29 cellular contexts compared by ENCODE assay signal in genomic region chr12:91613223-91613779, GRCh38.
"Had no signal": no experiment of that assay in that cellular context is flagged by ENCODE, and none has a peak within 500 bp of the region (broad histone marks: within the 10 kb centered on the region; RNA-seq: fewer than 3 reads in every experiment).

No MANE protein-coding gene starts in this region.

- H3K4me3 ChIP-seq: Peyer's patch, SJCRH30 had no signal

- H3K27me3 ChIP-seq: Peyer's patch, SJCRH30 had no signal

- H3K9me3 ChIP-seq: Peyer's patch, SJCRH30 had no signal

- DNase-seq: activated CD4-positive, alpha-beta memory T cell treated with anti-CD3 and anti-CD28 coated beads for 36 hours; activated CD4-positive, alpha-beta T cell treated with anti-CD3 and anti-CD28 coated beads, Interleukin-2, amount 10 ng/mL, durations not matched to agents 7 days and 5 days; activated CD4-positive, CD25-positive, alpha-beta regulatory T cell; activated gamma-delta T cell; activated naive CD4-positive, alpha-beta T cell treated with anti-CD3 and anti-CD28 coated beads for 36 hours; activated T-cell treated with anti-CD3 and anti-CD28 coated beads for 4 hours; activated T-cell treated with anti-CD3 and anti-CD28 coated beads, Interleukin-2, amount 50 U/mL, for 48 hours; anterior cingulate cortex; IMR-90; Kasumi-1; KBM-7; NCI-H1092; NCI-H1417 treated with DMSO at 0.1 percent for 48 hours; NCI-H1694 treated with DMSO at 0.1 percent for 48 hours; NCI-H2029 treated with DMSO at 0.1 percent for 48 hours; NCI-H345; NCI-H510A; NCI-H526 treated with DMSO at 0.1 percent for 48 hours; NCI-H82; NK-92 treated with Interleukin-12 subunit alpha and Interleukin-12 subunit beta, amount 100 ng/mL, for 24 hours; OCI-M1; Peyer's patch; Right ventricle myocardium superior; SJCRH30; T-helper 17 cell; T-helper 9 cell had no signal

- H3K4me1 ChIP-seq: Peyer's patch had no signal

- H3K36me3 ChIP-seq: Peyer's patch, SJCRH30 had no signal

- H3K27ac ChIP-seq: Peyer's patch, RWPE1, SJCRH30, VCaP had no signal

- ATAC-seq: activated T-helper 17 cell treated with anti-CD3 and anti-CD28 coated beads, Interleukin-2, amount 50 U/mL, for 72 hours; T-helper 17 cell had no signal
